1 cellular context compared by ENCODE assay signal in the genomic region with DNA sequence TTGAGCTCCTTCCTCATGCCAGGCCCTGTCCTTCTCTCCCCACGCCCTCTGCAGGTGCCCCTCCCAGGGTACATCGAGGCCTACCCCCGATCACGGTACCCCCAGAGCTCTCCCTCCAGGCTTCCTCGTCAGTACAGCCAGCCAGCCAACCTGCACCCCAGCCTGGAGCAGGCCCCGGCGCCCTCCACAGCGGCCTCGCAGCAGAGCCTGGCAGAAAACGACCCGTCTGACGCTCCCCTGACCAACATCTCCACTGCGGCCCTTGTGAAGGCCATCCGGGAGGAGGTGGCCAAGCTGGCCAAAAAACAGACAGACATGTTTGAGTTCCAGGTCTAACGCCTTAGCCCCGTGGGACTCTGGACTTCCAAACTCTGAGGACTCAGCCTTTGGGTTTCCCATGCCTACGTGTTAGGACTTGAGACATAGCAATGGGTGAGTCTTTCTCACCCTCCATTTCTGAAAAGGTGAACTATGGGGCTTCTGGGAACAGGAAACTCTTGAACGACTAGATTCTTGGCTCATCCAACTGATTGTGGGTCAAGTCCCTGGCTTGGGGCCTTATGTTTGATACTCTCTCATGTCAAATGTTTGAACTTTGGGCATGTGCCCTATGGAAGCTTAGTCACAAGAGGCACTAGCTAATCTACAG.
TF ChIP-seq lines count a peak whose summit lies in the region.

No MANE protein-coding gene starts in this region.

TF ChIP-seq in GM23338, 12 proteins besides CTCF, POLR2A, EP300 and RAD21 (continued from another document):
- TF ChIP-seq, protein P1, sequence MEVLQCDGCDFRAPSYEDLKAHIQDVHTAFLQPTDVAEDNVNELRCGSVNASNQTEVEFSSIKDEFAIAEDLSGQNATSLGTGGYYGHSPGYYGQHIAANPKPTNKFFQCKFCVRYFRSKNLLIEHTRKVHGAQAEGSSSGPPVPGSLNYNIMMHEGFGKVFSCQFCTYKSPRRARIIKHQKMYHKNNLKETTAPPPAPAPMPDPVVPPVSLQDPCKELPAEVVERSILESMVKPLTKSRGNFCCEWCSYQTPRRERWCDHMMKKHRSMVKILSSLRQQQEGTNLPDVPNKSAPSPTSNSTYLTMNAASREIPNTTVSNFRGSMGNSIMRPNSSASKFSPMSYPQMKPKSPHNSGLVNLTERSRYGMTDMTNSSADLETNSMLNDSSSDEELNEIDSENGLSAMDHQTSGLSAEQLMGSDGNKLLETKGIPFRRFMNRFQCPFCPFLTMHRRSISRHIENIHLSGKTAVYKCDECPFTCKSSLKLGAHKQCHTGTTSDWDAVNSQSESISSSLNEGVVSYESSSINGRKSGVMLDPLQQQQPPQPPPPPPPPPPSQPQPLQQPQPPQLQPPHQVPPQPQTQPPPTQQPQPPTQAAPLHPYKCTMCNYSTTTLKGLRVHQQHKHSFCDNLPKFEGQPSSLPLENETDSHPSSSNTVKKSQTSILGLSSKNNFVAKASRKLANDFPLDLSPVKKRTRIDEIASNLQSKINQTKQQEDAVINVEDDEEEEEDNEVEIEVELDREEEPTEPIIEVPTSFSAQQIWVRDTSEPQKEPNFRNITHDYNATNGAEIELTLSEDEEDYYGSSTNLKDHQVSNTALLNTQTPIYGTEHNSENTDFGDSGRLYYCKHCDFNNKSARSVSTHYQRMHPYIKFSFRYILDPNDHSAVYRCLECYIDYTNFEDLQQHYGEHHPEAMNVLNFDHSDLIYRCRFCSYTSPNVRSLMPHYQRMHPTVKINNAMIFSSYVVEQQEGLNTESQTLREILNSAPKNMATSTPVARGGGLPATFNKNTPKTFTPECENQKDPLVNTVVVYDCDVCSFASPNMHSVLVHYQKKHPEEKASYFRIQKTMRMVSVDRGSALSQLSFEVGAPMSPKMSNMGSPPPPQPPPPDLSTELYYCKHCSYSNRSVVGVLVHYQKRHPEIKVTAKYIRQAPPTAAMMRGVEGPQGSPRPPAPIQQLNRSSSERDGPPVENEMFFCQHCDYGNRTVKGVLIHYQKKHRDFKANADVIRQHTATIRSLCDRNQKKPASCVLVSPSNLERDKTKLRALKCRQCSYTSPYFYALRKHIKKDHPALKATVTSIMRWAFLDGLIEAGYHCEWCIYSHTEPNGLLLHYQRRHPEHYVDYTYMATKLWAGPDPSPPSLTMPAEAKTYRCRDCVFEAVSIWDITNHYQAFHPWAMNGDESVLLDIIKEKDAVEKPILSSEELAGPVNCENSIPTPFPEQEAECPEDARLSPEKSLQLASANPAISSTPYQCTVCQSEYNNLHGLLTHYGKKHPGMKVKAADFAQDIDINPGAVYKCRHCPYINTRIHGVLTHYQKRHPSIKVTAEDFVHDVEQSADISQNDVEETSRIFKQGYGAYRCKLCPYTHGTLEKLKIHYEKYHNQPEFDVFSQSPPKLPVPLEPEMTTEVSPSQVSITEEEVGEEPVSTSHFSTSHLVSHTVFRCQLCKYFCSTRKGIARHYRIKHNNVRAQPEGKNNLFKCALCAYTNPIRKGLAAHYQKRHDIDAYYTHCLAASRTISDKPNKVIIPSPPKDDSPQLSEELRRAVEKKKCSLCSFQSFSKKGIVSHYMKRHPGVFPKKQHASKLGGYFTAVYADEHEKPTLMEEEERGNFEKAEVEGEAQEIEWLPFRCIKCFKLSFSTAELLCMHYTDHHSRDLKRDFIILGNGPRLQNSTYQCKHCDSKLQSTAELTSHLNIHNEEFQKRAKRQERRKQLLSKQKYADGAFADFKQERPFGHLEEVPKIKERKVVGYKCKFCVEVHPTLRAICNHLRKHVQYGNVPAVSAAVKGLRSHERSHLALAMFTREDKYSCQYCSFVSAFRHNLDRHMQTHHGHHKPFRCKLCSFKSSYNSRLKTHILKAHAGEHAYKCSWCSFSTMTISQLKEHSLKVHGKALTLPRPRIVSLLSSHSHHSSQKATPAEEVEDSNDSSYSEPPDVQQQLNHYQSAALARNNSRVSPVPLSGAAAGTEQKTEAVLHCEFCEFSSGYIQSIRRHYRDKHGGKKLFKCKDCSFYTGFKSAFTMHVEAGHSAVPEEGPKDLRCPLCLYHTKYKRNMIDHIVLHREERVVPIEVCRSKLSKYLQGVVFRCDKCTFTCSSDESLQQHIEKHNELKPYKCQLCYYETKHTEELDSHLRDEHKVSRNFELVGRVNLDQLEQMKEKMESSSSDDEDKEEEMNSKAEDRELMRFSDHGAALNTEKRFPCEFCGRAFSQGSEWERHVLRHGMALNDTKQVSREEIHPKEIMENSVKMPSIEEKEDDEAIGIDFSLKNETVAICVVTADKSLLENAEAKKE (CRISPR knock-in tag; IDR thresholded peaks at IDR 0.05) = no peak
- TF ChIP-seq STAT1 (IDR thresholded peaks at IDR 0.05; ENCODE audit: unreplicated experiment) (no peak), ZNF114 (CRISPR knock-in tag; IDR thresholded peaks at IDR 0.05) (no peak), NANOG (IDR thresholded peaks at IDR 0.05; ENCODE audit: borderline replicate concordance) (no peak)
